ENCODE assay signal across 17 cellular contexts in the genomic region with DNA sequence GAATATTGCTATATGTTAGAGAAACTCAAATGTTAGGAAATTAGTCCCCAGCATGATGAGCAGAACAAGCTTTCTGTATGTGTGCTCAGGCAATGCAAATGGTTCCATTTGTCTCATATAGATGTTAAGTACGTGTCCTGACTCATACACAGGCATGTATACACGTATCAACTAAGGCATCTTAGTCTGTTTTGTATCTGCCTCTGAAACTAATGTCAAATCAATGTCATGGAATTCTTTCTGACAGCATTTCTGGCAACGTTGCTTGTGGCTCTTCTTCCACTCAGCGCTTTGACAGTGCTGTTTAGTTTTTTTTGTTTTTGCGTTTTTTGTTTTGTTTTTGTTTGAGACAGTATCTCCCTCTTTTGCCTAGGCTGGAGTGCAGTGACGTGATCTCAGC.
A peak's percentile ranks its signal among the peaks of the same experiment; 100 is the strongest.
DNase-seq lines count a peak whose midpoint lies in the region; ATAC-seq and TF ChIP-seq lines count a peak whose summit lies in the region.
"Had no signal": no experiment of that assay in that cellular context is flagged by ENCODE, and none has a peak within 500 bp of the region (broad histone marks: within the 10 kb centered on the region; RNA-seq: fewer than 3 reads in every experiment).

No MANE protein-coding gene starts in this region.

- ATAC-seq in GM21381 (IDR thresholded peaks at IDR 0.05; ENCODE audit: unreplicated experiment) = no peak

- H3K36me3 ChIP-seq in ACC112 (ENCODE audit: insufficient read depth, low read length) (no peaks in the 10 kb centered on the region), mammary epithelial cell (ENCODE audit: insufficient read depth, low read length) (no peaks in the 10 kb centered on the region)
- H3K36me3 ChIP-seq: HAP-1, SJSA1 had no signal

- H3K4me2 ChIP-seq in mammary epithelial cell (ENCODE audit: insufficient read depth, low read depth, low read length) = no peak overlapping the region

- no TSS peak for BruUV-seq in mammary epithelial cell (replicated peaks; lab: Mats Ljungman, UMichigan)

- no peak overlapping the region for H3K9ac ChIP-seq in mammary epithelial cell (ENCODE audit: insufficient read depth, low read length)

- DNase-seq in SK-N-DZ (ENCODE audit: low spot score) (peak; percentile 59), mammary epithelial cell (peak; percentile 17), hepatic stellate cell (ENCODE audit: low spot score) (peak; percentile 17), lower leg skin (ENCODE audit: low spot score in 2 of 2) (no peak), DMS153 (lab: John Stamatoyannopoulos, UW) (no peak), head of caudate nucleus (no peak)
- DNase-seq: 8988T, C1 segment of cervical spinal cord, KBM-7, NCI-H1048, NCI-H2227 treated with DMSO at 0.1 percent for 48 hours, NCI-H526 treated with DMSO at 0.1 percent for 48 hours had no signal

- H2AFZ ChIP-seq in ACC112 (ENCODE audit: low read length, unreplicated experiment) (no peak overlapping the region), mammary epithelial cell (ENCODE audit: low read depth, low read length) (no peak overlapping the region)

- H4K20me1 ChIP-seq in mammary epithelial cell (ENCODE audit: insufficient read depth, low read length) = no peaks in the 10 kb centered on the region

- WGBS in mammary epithelial cell (ENCODE audit: low coverage, missing lambda C conversion rate) = 58% methylated on average over 6 of the region's 6 CpGs
- 46 to 54% methylated on average over 6 of the region's 6 CpGs for WGBS in lower leg skin, 2 donors

- 0 out of 2 replicates have a peak overlapping the region, but pooled peaks have one; percentile 6 for H3K27ac ChIP-seq in ACC112 (ENCODE audit: low read depth, low read length)
- H3K27ac ChIP-seq in mammary epithelial cell (ENCODE audit: insufficient read depth, low read depth, low read length) = no peak overlapping the region
- H3K27ac ChIP-seq: RWPE1, SJSA1 had no signal

- CTCF ChIA-PET in mammary epithelial cell (lab: Charles Lee; ENCODE audit: low non-redundant PET) = interaction anchor here (0.6 kb wide), 1 partner anchor 898 kb away, joined by 3 read pairs; no protein-coding TSS in a partner anchor

- intact Hi-C loops in mammary epithelial cell (cut with micrococcal nuclease) = no loop called here
- intact Hi-C loops in lower leg skin (cut with DNase I; ENCODE audit: low total_unique reads) = no loop called here
- intact Hi-C loops in head of caudate nucleus (cut with DNase I) = no loop called here

- H3K4me1 ChIP-seq in ACC112 (ENCODE audit: control insufficient read depth, insufficient read depth, low read length, unreplicated experiment) (peaks cover 30% of the 10 kb centered on the region), mammary epithelial cell (ENCODE audit: insufficient read depth, low read length) (no peaks in the 10 kb centered on the region)
- H3K4me1 ChIP-seq: HAP-1, SJSA1 had no signal

- H3K9me3 ChIP-seq in mammary epithelial cell (replicated peaks; ENCODE audit: insufficient read depth, low read length) = no peaks in the 10 kb centered on the region
- H3K9me3 ChIP-seq: HAP-1, SJSA1 had no signal

- no peak for TF ChIP-seq CTCF in mammary epithelial cell (conservative IDR thresholded peaks at IDR 0.05 in 1 of 2, IDR thresholded peaks at IDR 0.05 in 1 of 2; ENCODE audit: extremely low read depth in 1 of 2, insufficient read depth in 1 of 2, low read depth in 1 of 2, low read length in 2 of 2)
- TF ChIP-seq CTCF in lower leg skin (IDR thresholded peaks at IDR 0.05) = no peak

- in situ Hi-C loops in mammary epithelial cell (cut with MboI; ENCODE audit: low sequenced_read_pairs in 2 of 2) = no loop called here

- H3K4me3 ChIP-seq in ACC112 (ENCODE audit: low read depth, low read length) (no peak overlapping the region), mammary epithelial cell (replicated peaks in 1 of 3; ENCODE audit: insufficient read depth in 1 of 3, low read depth in 2 of 3, low read length in 3 of 3) (no peak overlapping the region), lower leg skin (ENCODE audit: low read depth, poor library complexity, severe bottlenecking) (no peak overlapping the region)
- H3K4me3 ChIP-seq: HAP-1, SJSA1 had no signal

- dilution Hi-C loops in mammary epithelial cell (cut with HindIII; ENCODE audit: low sequenced_read_pairs) = no loop called here

- no peaks in the 10 kb centered on the region for H3K79me2 ChIP-seq in ACC112 (ENCODE audit: control insufficient read depth, insufficient read depth, low read length, unreplicated experiment)
- H3K79me2 ChIP-seq in mammary epithelial cell (ENCODE audit: insufficient read depth, low read length) = no peaks in the 10 kb centered on the region

- H3K27me3 ChIP-seq in ACC112 (ENCODE audit: insufficient read depth, low read length) = no peaks in the 10 kb centered on the region
- H3K27me3 ChIP-seq in mammary epithelial cell (ENCODE audit: insufficient read depth, low read length) = no peaks in the 10 kb centered on the region
- H3K27me3 ChIP-seq: SJSA1 had no signal

- no peak for TF ChIP-seq POLR2A in lower leg skin (IDR thresholded peaks at IDR 0.05)

Comparison
In these comparisons a context has a peak if more than half of its experiments do, and no peak if none do; other contexts are left out.
1. DNase-seq: peak in SK-N-DZ (single experiment), mammary epithelial cell (single experiment) and hepatic stellate cell (single experiment); none in lower leg skin (0 of 2), DMS153 (single experiment) and head of caudate nucleus (0 of 42).